ENCODE assay signal across 32 cellular contexts in genomic region chr5:153982206-153982605, GRCh38.
"Had no signal": no experiment of that assay in that cellular context is flagged by ENCODE, and none has a peak within 500 bp of the region (broad histone marks: within the 10 kb centered on the region; RNA-seq: fewer than 3 reads in every experiment).

No MANE protein-coding gene starts in this region.

- DNase-seq: activated CD4-positive, alpha-beta memory T cell treated with anti-CD3 and anti-CD28 coated beads, Interleukin-2, amount 10 ng/mL, durations not matched to agents 7 days and 5 days; activated CD4-positive, alpha-beta T cell treated with anti-CD3 and anti-CD28 coated beads for 1 hour; activated CD4-positive, alpha-beta T cell treated with anti-CD3 and anti-CD28 coated beads for 48 hours; activated CD4-positive, CD25-positive, alpha-beta regulatory T cell; activated CD8-positive, alpha-beta memory T cell treated with anti-CD3 and anti-CD28 coated beads for 24 hours; activated CD8-positive, alpha-beta memory T cell treated with anti-CD3 and anti-CD28 coated beads, Interleukin-2, amount 10 ng/mL, durations not matched to agents 7 days and 5 days; activated CD8-positive, alpha-beta memory T cell treated with anti-CD3 and anti-CD28 coated beads, Interleukin-2, amount 50 U/mL, for 48 hours; activated effector memory CD4-positive, alpha-beta T cell treated with Interleukin-2 at 50 U/mL for 16 hours; activated naive CD4-positive, alpha-beta T cell treated with anti-CD3 and anti-CD28 coated beads, Interleukin-2, amount 10 ng/mL, durations not matched to agents 7 days and 5 days; activated naive CD8-positive, alpha-beta T cell treated with anti-CD3 and anti-CD28 coated beads, Interleukin-2, amount 50 U/mL, for 24 hours; activated T-cell treated with anti-CD3 and anti-CD28 coated beads, Interleukin-2, amount 50 U/mL, for 48 hours; anterior cingulate cortex; Karpas-422; KBM-7; MG63; MV-4-11; NCI-H1092; NCI-H1436 treated with DMSO at 0.1 percent for 48 hours; NCI-H1694 treated with DMSO at 0.1 percent for 48 hours; NCI-H2029; NCI-H345; NCI-H510A; NCI-H748 treated with DMSO at 0.1 percent for 48 hours; NK-92 treated with Interleukin-12 subunit alpha and Interleukin-12 subunit beta, amount 100 ng/mL, for 24 hours; PC-3; Peyer's patch; SHP77; SJCRH30; T1000; WERI-Rb-1 had no signal

- ATAC-seq: activated CD8-positive, alpha-beta memory T cell treated with anti-CD3 and anti-CD28 coated beads, Interleukin-2, amount 10 ng/mL, durations not matched to agents 7 days and 5 days; activated naive CD8-positive, alpha-beta T cell treated with anti-CD3 and anti-CD28 coated beads, Interleukin-2, amount 50 U/mL, for 24 hours; PC-3 had no signal

- H3K27ac ChIP-seq: cardiac muscle cell, Peyer's patch, SJCRH30, SK-N-MC, WERI-Rb-1 had no signal

- H3K4me1 ChIP-seq: Peyer's patch had no signal

- H3K9me3 ChIP-seq: MG63, Peyer's patch, SJCRH30 had no signal

- H3K36me3 ChIP-seq: cardiac muscle cell, MG63, Peyer's patch, SJCRH30, WERI-Rb-1 had no signal

- H3K4me3 ChIP-seq: cardiac muscle cell, MG63, Peyer's patch, SJCRH30, SK-N-MC had no signal

- H3K27me3 ChIP-seq: cardiac muscle cell, Peyer's patch had no signal
